ENCODE assay signal across 20 cellular contexts in the genomic region with DNA sequence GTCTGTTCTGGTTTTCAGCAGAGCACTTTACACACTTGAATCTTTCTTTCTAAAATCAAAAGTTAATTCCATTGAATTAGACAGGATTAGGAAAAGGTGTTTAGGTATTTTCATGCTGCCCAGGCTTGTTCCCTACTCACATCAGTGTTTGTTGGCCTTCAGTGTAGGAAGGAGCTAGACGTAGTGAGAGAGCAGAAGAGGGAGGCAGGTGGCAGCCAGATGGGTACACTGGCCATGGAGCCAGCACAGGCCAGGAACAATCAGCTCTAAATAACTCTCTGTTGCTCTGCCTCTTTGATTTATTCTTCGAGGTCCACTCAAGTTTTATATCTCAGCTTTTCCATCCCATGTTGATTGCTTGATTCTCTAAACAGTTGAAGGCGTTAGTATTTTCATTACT.
"Had no signal": no experiment of that assay in that cellular context is flagged by ENCODE, and none has a peak within 500 bp of the region (broad histone marks: within the 10 kb centered on the region; RNA-seq: fewer than 3 reads in every experiment).

No MANE protein-coding gene starts in this region.

- H3K27ac ChIP-seq: coronary artery, dorsolateral prefrontal cortex, heart right ventricle, pancreas, psoas muscle, sigmoid colon, vagina had no signal

- H3K4me3 ChIP-seq: coronary artery, dorsolateral prefrontal cortex, heart right ventricle, pancreas, psoas muscle, sigmoid colon, vagina had no signal

- H3K27me3 ChIP-seq: pancreas, sigmoid colon, vagina had no signal

- H3K36me3 ChIP-seq: heart right ventricle, pancreas, sigmoid colon, vagina had no signal

- H3K9me3 ChIP-seq: heart right ventricle, pancreas, psoas muscle, sigmoid colon, vagina had no signal

- DNase-seq: activated CD4-positive, alpha-beta T cell treated with anti-CD3 and anti-CD28 coated beads for 36 hours; activated CD4-positive, CD25-positive, alpha-beta regulatory T cell; activated CD8-positive, alpha-beta memory T cell treated with anti-CD3 and anti-CD28 coated beads, Interleukin-2, amount 10 ng/mL, durations not matched to agents 7 days and 5 days; activated CD8-positive, alpha-beta T cell treated with anti-CD3 and anti-CD28 coated beads, Interleukin-2, amount 10 ng/mL, durations not matched to agents 7 days and 5 days; activated naive CD4-positive, alpha-beta T cell; activated T-cell treated with anti-CD3 and anti-CD28 coated beads, Interleukin-2, amount 50 U/mL, for 48 hours; anterior cingulate cortex; effector memory CD4-positive, alpha-beta T cell; heart right ventricle; naive B cell; nephron progenitor cell; pancreas; psoas muscle; sigmoid colon; small intestine; stimulated activated CD4-positive, alpha-beta T cell treated with anti-CD3 and anti-CD28 coated beads, Interleukin-4, amount 100 ng/mL, for 24 hours; stimulated activated naive CD8-positive, alpha-beta T cell treated with anti-CD3 and anti-CD28 coated beads, Interleukin-15, amount 100 ng/mL, for 72 hours had no signal

- H3K4me1 ChIP-seq: heart right ventricle, pancreas, psoas muscle, sigmoid colon, vagina had no signal
